In the genomic region with DNA sequence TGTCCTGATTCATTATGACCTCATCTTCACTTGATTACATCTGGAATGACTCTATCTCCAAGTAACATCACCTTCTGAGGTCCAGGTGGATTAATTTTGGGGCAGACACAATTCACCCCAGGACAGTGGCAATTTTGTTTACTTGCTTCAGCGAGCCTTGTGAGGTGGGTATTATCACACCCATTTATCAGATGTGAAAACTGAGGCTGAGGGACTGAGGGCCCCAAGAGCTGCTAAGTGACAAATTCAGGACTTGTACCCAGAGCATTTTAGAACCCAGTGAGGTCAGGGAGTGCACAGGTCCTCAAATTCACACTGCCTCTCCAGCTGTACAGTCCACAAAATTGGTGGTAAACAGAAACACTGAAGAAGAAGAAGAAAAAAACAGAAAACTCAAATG, we compare ENCODE assay signal across 21 cellular contexts.
DNase-seq lines count a peak whose midpoint lies in the region; ATAC-seq, FAIRE-seq and TF ChIP-seq lines count a peak whose summit lies in the region.
"Had no signal": no experiment of that assay in that cellular context is flagged by ENCODE, and none has a peak within 500 bp of the region (broad histone marks: within the 10 kb centered on the region; RNA-seq: fewer than 3 reads in every experiment).

No MANE protein-coding gene starts in this region.

- no peak for TF ChIP-seq CTCF in K562 (IDR thresholded peaks at IDR 0.05 in 2 of 3, conservative IDR thresholded peaks at IDR 0.05 in 1 of 3; ENCODE audit: insufficient read depth in 2 of 3, low read depth in 1 of 3, low read length in 3 of 3)
- TF ChIP-seq CTCF in glutamatergic neuron (IDR thresholded peaks at IDR 0.05; ENCODE audit: partially characterized antibody, unreplicated experiment), result no peak

- no peak for TF ChIP-seq RAD21 in K562 (CRISPR knock-in tag; conservative IDR thresholded peaks at IDR 0.05 in 1 of 2, IDR thresholded peaks at IDR 0.05 in 1 of 2)

- no peak overlapping the region for H3K4me2 ChIP-seq in K562 (ENCODE audit: insufficient read depth, low read length)

- FAIRE-seq in K562 (lab: Jason Lieb, UNC), result no peak
- FAIRE-seq: GM18507 had no signal

- H3K4me1 ChIP-seq in K562 (replicated peaks in 1 of 2; ENCODE audit: control insufficient read depth in 2 of 2, insufficient read depth in 2 of 2, low read length in 2 of 2), result no peaks in the 10 kb centered on the region; a peak in 1 of 5 replicates
- H3K4me1 ChIP-seq: HAP-1 had no signal

- no peak overlapping the region for H3K4me3 ChIP-seq in K562
- H3K4me3 ChIP-seq: HAP-1, MG63 had no signal

- H2AFZ ChIP-seq in K562 (ENCODE audit: low read depth, low read length), result no peak overlapping the region

- no peaks in the 10 kb centered on the region for H3K36me3 ChIP-seq in K562 (ENCODE audit: control insufficient read depth, insufficient read depth, low read length)
- H3K36me3 ChIP-seq: HAP-1, MG63 had no signal

- in situ Hi-C loops in K562 (cut with MboI), result no loop called here

- intact Hi-C loops in K562 (cut with micrococcal nuclease), result no loop called here

- H3K27ac Mint-ChIP-seq in glutamatergic neuron (ENCODE audit: unreplicated experiment), result peak overlapping the region; percentile 73

- no peak for TF ChIP-seq POLR2A in K562 (conservative IDR thresholded peaks at IDR 0.05)

- peak overlapping the region; percentile 55 for H3K4me3 Mint-ChIP-seq in glutamatergic neuron (ENCODE audit: unreplicated experiment)

- H3K9me3 Mint-ChIP-seq in glutamatergic neuron (ENCODE audit: unreplicated experiment), result peaks cover 16% of the 10 kb centered on the region

- TF ChIP-seq EP300 in K562 (IDR thresholded peaks at IDR 0.05; ENCODE audit: low read length), result no peak

- POLR2A ChIA-PET in K562 (lab: Yijun Ruan, JAX), result no interaction called here

- H3K9me3 ChIP-seq in K562 (replicated peaks; ENCODE audit: control insufficient read depth, insufficient read depth, low read depth, low read length), result no peaks in the 10 kb centered on the region
- H3K9me3 ChIP-seq: HAP-1, MG63 had no signal

- peaks cover 18% of the 10 kb centered on the region for H3K27me3 Mint-ChIP-seq in glutamatergic neuron (ENCODE audit: unreplicated experiment)

- no peaks in the 10 kb centered on the region for H3K79me2 ChIP-seq in K562 (ENCODE audit: control insufficient read depth, insufficient read depth, low read length)

- no peaks in the 10 kb centered on the region for H3K9me1 ChIP-seq in K562 (ENCODE audit: control insufficient read depth, insufficient read depth, low read length)

- DNase-seq in activated CD8-positive, alpha-beta memory T cell treated with anti-CD3 and anti-CD28 coated beads, Interleukin-2, amount 50 U/mL, for 48 hours, result peak; percentile 0
- no peak for DNase-seq in activated CD8-positive, alpha-beta memory T cell treated with anti-CD3 and anti-CD28 coated beads, Interleukin-2, amount 50 U/mL, for 4 hours
- DNase-seq in K562 (ENCODE audit: extremely low read depth in 1 of 4, low spot score in 3 of 4) (no peak), glutamatergic neuron (no peak), HCEC 1CT (no peak), GOT3 (lab: John Stamatoyannopoulos, UW) (no peak), HT-29 (ENCODE audit: low spot score) (no peak), occipital lobe (lab: John Stamatoyannopoulos, UW) (no peak)
- DNase-seq: 8988T, ACHN, Calu3, DMS79 treated with DMSO at 0.1 percent for 48 hours, MG63, NCI-H2029, NCI-H2227 treated with DMSO at 0.1 percent for 48 hours, NCI-H510A, SHP77 had no signal

- no TSS peak for BruUV-seq in K562 (replicated peaks; lab: Mats Ljungman, UMichigan)

- no peaks in the 10 kb centered on the region for H3K36me3 Mint-ChIP-seq in glutamatergic neuron (ENCODE audit: unreplicated experiment)

- H4K20me1 ChIP-seq in K562 (replicated peaks; ENCODE audit: control insufficient read depth, insufficient read depth, low read length), result 0 out of 2 replicates have a peak, but pooled peaks cover 9% of the 10 kb centered on the region

- peaks cover 30 to 73% of the 10 kb centered on the region in 2 experiments for H3K27me3 ChIP-seq in K562 (ENCODE audit: control insufficient read depth in 2 of 2, insufficient read depth in 2 of 2, low read length in 2 of 2)
- H3K27me3 ChIP-seq: MG63 had no signal

- 0% methylated on average over 1 of the region's 1 CpG for WGBS in K562 (ENCODE audit: insufficient coverage, low coverage, missing lambda C conversion rate)

- no peak for ATAC-seq in K562
- ATAC-seq: Panc1 had no signal

- no peak overlapping the region for H3K9ac ChIP-seq in K562 (ENCODE audit: insufficient read depth in 1 of 2, low read depth in 2 of 2, low read length in 2 of 2)

- CTCF ChIA-PET in K562 (lab: Yijun Ruan, JAX; ENCODE audit: low intra/inter-chr PET ratio), result no interaction called here

- H3K4me1 Mint-ChIP-seq in glutamatergic neuron (ENCODE audit: low read depth, unreplicated experiment), result peaks cover 36% of the 10 kb centered on the region

- no peak overlapping the region for H3K27ac ChIP-seq in K562 (ENCODE audit: extremely low read depth, low read depth, low read length)
- H3K27ac ChIP-seq: RWPE1 had no signal

TF ChIP-seq in K562, 482 proteins besides CTCF, POLR2A, EP300 and RAD21:
- TF ChIP-seq ZNF143 (CRISPR knock-in tag; IDR thresholded peaks at IDR 0.05) (no peak), SMARCE1 (IDR thresholded peaks at IDR 0.05) (no peak), KDM1A (IDR thresholded peaks at IDR 0.05) (peak in 1 of 2 experiments; percentile 38; a peak in 1 of 4 replicates), OTX1 (CRISPR knock-in tag; IDR thresholded peaks at IDR 0.05) (no peak), RBM25 (IDR thresholded peaks at IDR 0.05; ENCODE audit: low read depth, low read length, severe bottlenecking) (peak; percentile 91), ADNP (tag; IDR thresholded peaks at IDR 0.05) (peak; percentile 52; the same call in 1 of the 2 replicates), MECOM (CRISPR knock-in tag; IDR thresholded peaks at IDR 0.05) (no peak), ZNF311 (CRISPR knock-in tag; IDR thresholded peaks at IDR 0.05) (no peak), HNRNPK (IDR thresholded peaks at IDR 0.05; ENCODE audit: low read depth, low read length, poor library complexity, severe bottlenecking) (no peak), ATF6 (CRISPR knock-in tag; IDR thresholded peaks at IDR 0.05) (no peak), PTRF (tag; IDR thresholded peaks at IDR 0.05) (no peak), TAF15 (IDR thresholded peaks at IDR 0.05; ENCODE audit: low read depth, low read length) (no peak), RNF219 (CRISPR knock-in tag; IDR thresholded peaks at IDR 0.05) (no peak), HSF4 (CRISPR knock-in tag; IDR thresholded peaks at IDR 0.05; ENCODE audit: borderline replicate concordance) (no peak), ZNF253 (CRISPR knock-in tag; conservative IDR thresholded peaks at IDR 0.05) (no peak), POLR2AphosphoS2 (IDR thresholded peaks at IDR 0.05; ENCODE audit: low read length) (no peak)
